Comparison of ENCODE assay signal across 16 cellular contexts in the genomic region with DNA sequence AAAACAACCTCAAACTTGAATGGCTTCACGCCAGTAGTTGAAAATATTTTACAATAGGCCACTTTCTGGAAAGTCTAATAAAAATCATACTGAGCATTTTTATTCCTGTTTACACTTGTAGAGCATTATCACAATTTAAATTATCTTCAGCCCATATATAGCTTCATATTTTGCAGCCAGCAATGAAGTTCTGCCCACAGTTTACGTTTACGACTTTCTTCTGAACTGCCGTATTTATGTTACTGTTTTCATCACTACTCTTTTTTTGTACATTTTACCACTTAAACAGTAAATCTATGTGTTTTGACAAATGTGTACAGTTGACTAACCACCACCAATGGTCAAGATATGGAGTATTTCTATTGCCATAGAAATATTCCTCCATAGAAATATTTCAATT.
DNase-seq lines count a peak whose midpoint lies in the region; ATAC-seq and TF ChIP-seq lines count a peak whose summit lies in the region.
"Had no signal": no experiment of that assay in that cellular context is flagged by ENCODE, and none has a peak within 500 bp of the region (broad histone marks: within the 10 kb centered on the region; RNA-seq: fewer than 3 reads in every experiment).

No MANE protein-coding gene starts in this region.

- peaks cover 0 to 34% (median 5%) of the 10 kb centered on the region in 11 donors for H3K9me3 ChIP-seq in heart right ventricle
- peaks cover 0 to 6% (median 3%) of the 10 kb centered on the region in 3 donors for H3K9me3 ChIP-seq in esophagus squamous epithelium
- H3K9me3 ChIP-seq in uterus, result no peaks in the 10 kb centered on the region

- TF ChIP-seq CTCF in heart right ventricle (IDR thresholded peaks at IDR 0.05) (no peak), esophagus squamous epithelium (IDR thresholded peaks at IDR 0.05) (no peak), uterus (IDR thresholded peaks at IDR 0.05) (no peak)

- H3K36me3 ChIP-seq in heart right ventricle, result no peaks in the 10 kb centered on the region
- H3K36me3 ChIP-seq in esophagus squamous epithelium, result no peaks in the 10 kb centered on the region
- H3K36me3 ChIP-seq in rectal smooth muscle tissue (ENCODE audit: control insufficient read depth, insufficient read depth, low read length), result no peaks in the 10 kb centered on the region
- no peaks in the 10 kb centered on the region for H3K36me3 ChIP-seq in uterus

- H3K27me3 ChIP-seq in heart right ventricle, result no peaks in the 10 kb centered on the region
- H3K27me3 ChIP-seq in esophagus squamous epithelium, result no peaks in the 10 kb centered on the region
- H3K27me3 ChIP-seq in rectal smooth muscle tissue (ENCODE audit: control insufficient read depth, insufficient read depth, low read length), result no peaks in the 10 kb centered on the region
- H3K27me3 ChIP-seq in uterus, result no peaks in the 10 kb centered on the region

- H3K4me1 ChIP-seq in heart right ventricle (peaks cover 0 to 12% (median 0%) of the 10 kb centered on the region in 9 donors), esophagus squamous epithelium (peaks cover 0 to 8% (median 0%) of the 10 kb centered on the region in 3 donors), rectal smooth muscle tissue (ENCODE audit: control insufficient read depth, insufficient read depth, low read length) (peaks cover 12% of the 10 kb centered on the region), uterus (peaks cover 0 to 8% of the 10 kb centered on the region in 2 donors)

- no peak overlapping the region for H3K9ac ChIP-seq in rectal smooth muscle tissue (ENCODE audit: low read length)

- intact Hi-C loops in heart right ventricle (cut with DNase I) (loop anchor here in 1 of 10 donors (2.0 kb wide), 1 partner anchor 47 kb away; no protein-coding TSS in a partner anchor), Right ventricle myocardium superior (cut with DNase I) (no loop called here), esophagus squamous epithelium (cut with DNase I) (no loop called here), uterus (cut with DNase I; ENCODE audit: low total_unique reads) (no loop called here)

- DNase-seq in heart right ventricle, result no peak
- no peak for DNase-seq in Right ventricle myocardium superior
- DNase-seq in esophagus squamous epithelium (lab: John Stamatoyannopoulos, UW), result no peak
- DNase-seq in uterus, result no peak
- DNase-seq in NCI-H510A treated with DMSO at 0.1 percent for 48 hours (lab: John Stamatoyannopoulos, UW), result no peak
- no peak for DNase-seq in NCI-H2107 treated with DMSO at 0.1 percent for 48 hours (lab: John Stamatoyannopoulos, UW; ENCODE audit: unreplicated experiment)
- DNase-seq: 8988T; activated naive CD4-positive, alpha-beta T cell treated with anti-CD3 and anti-CD28 coated beads for 36 hours; CD4-positive, alpha-beta T cell; GOT3; NCI-H345; SIG-M5; T-helper 9 cell had no signal

- WGBS in heart right ventricle, 2 donors, result 81 to 85% methylated on average over 4 of the region's 4 CpGs
- WGBS in esophagus squamous epithelium, 2 donors, result 64 to 80% methylated on average over 4 of the region's 4 CpGs

- H3K4me3 ChIP-seq in heart right ventricle (no peak overlapping the region), esophagus squamous epithelium (no peak overlapping the region), rectal smooth muscle tissue (ENCODE audit: low read length) (no peak overlapping the region), uterus (peak overlapping the region; percentile 4 to 15)
- H3K4me3 ChIP-seq: lung had no signal

- H3K27ac ChIP-seq in heart right ventricle, result peak overlapping the region in 9 of 10 donors; percentile 4 to 70 (median 54)
- H3K27ac ChIP-seq in esophagus squamous epithelium, result peak overlapping the region in 3 of 4 donors; percentile 57 to 74 (median 67)
- H3K27ac ChIP-seq in rectal smooth muscle tissue (ENCODE audit: low read depth, low read length), result peak overlapping the region; percentile 53
- H3K27ac ChIP-seq in uterus, result peak overlapping the region; percentile 80 to 90

- TF ChIP-seq POLR2A in esophagus squamous epithelium (IDR thresholded peaks at IDR 0.05), result no peak
- TF ChIP-seq POLR2A in uterus (IDR thresholded peaks at IDR 0.05), result no peak

- ATAC-seq in heart right ventricle (no peak), Right ventricle myocardium superior (ENCODE audit: poor library complexity) (no peak), GM21367 (IDR thresholded peaks at IDR 0.05; ENCODE audit: unreplicated experiment) (no peak)

Comparison
In these comparisons a context has a peak if more than half of its experiments do, and no peak if none do; other contexts are left out.
1. H3K4me3 ChIP-seq: peak in uterus (2 of 2); none in heart right ventricle (0 of 10), esophagus squamous epithelium (0 of 4) and rectal smooth muscle tissue (single experiment).
2. Peak in every context shown above with its lines, with median percentiles within 50 percentile points of each other: H3K27ac ChIP-seq.